ENCODE assay signal across 8 cellular contexts in the genomic region with DNA sequence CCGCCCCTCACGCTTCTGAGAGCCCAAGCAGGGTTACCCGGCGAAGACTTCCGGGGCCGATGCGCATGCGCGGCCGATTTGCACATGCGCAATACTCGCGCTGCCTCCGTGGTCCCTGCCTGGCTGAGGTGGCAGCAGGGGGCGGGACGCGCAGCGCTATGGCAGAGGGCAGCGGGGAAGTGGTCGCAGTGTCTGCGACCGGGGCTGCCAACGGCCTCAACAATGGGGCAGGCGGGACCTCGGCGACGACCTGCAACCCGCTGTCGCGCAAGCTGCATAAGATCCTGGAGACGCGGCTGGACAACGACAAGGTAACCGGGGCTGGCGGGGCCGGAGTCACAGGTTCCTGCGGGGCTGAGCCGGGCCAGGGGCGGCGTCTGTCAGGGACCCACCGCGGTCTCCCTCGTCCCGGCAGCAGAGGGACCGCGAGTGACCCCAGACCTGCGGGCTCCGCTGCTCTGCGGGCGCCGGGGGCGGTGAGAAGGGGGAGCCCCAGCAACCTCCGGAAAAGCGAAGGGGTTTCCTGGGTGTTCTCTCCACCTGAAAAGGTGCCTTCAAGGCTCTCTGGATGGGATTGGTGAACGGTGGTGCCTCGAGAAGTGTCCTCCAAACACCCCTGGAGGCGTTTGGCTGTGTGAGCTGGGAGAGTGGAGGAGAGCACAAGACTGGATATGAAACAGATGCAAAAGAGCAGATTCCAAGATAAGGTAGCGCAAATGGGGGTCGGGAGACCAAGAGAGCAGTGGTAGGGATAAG. TPM values are rescaled to one million over a fixed set of nuclear protein-coding genes. Genes with fewer than 3 reads are reported as not detected.
DNase-seq lines count a peak whose midpoint lies in the region; ATAC-seq and TF ChIP-seq lines count a peak whose summit lies in the region.

A gene (plus strand): TSS at position 94 of the 756 bp plus-strand sequence. CDS start 65 bp downstream, at position 159.

- peak within 1 kb of the TSS; percentile 87 for H3K4me3 ChIP-seq in OCI-LY7 (ENCODE audit: low read depth, low read length, poor library complexity, severe bottlenecking)
- H3K4me3 ChIP-seq in mucosa of rectum (ENCODE audit: low read length in 2 of 2) = peak within 1 kb of the TSS; percentile 96 to 97

- POLR2A ChIA-PET in OCI-LY7 (lab: Charles Lee) = interaction anchor here (0.7 to 1.0 kb wide), 2 partner anchors 8 to 45 kb away, joined by 3 to 5 read pairs; no protein-coding TSS in a partner anchor

- H3K27ac ChIP-seq in OCI-LY7 (ENCODE audit: low read depth, low read length, poor library complexity, severe bottlenecking) (no peak within 1 kb of the TSS), mucosa of rectum (ENCODE audit: low read depth in 2 of 2, low read length in 2 of 2) (peak within 1 kb of the TSS; percentile 52 to 77)

- ATAC-seq in GM21526 (IDR thresholded peaks at IDR 0.05; ENCODE audit: low FRiP score, unreplicated experiment) = peak; percentile 91

- DNase-seq in DMS53 (lab: John Stamatoyannopoulos, UW) (peak; percentile 88), HuH-7 (ENCODE audit: low spot score) (peak; percentile 82), OCI-LY7 (ENCODE audit: low spot score) (peak; percentile 91), activated T-cell treated with anti-CD3 and anti-CD28 coated beads for 4 hours (peak; percentile 97), erythroblast (lab: John Stamatoyannopoulos, UW) (peak; percentile 90 to 94)
- DNase-seq in stimulated activated CD8-positive, alpha-beta memory T cell treated with anti-CD3 and anti-CD28 coated beads, Interleukin-4, amount 100 ng/mL, for 4 hours (ENCODE audit: low read depth in 2 of 2, low spot score in 1 of 2) = peak; percentile 89 to 96

- peak within 1 kb of the TSS; percentile 89 to 90 for H3K9ac ChIP-seq in mucosa of rectum (ENCODE audit: low read depth in 1 of 2, low read length in 2 of 2)

- peaks cover 3% of the 10 kb centered on the region; the same call in 1 of the 2 replicates for H3K36me3 ChIP-seq in OCI-LY7 (ENCODE audit: insufficient read depth, low read length)
- H3K36me3 ChIP-seq in mucosa of rectum (ENCODE audit: control insufficient read depth in 2 of 2, insufficient read depth in 2 of 2, low read length in 2 of 2) = peaks cover 4 to 7% of the 10 kb centered on the region in 2 donors

- intact Hi-C loops in OCI-LY7 (cut with micrococcal nuclease; ENCODE audit: unreplicated experiment) = no loop called here

- no peaks in the 10 kb centered on the region for H3K27me3 ChIP-seq in mucosa of rectum (ENCODE audit: control insufficient read depth in 2 of 2, insufficient read depth in 2 of 2, low read length in 2 of 2)

- H3K9me3 ChIP-seq in OCI-LY7 (ENCODE audit: low read length) (no peaks in the 10 kb centered on the region), mucosa of rectum (ENCODE audit: control insufficient read depth in 2 of 2, low read length in 2 of 2) (no peaks in the 10 kb centered on the region)

- CTCF ChIA-PET in OCI-LY7 (lab: Charles Lee; ENCODE audit: unreplicated experiment) = no interaction called here

- TF ChIP-seq POLR2A in erythroblast (IDR thresholded peaks at IDR 0.05; ENCODE audit: low read length) = peak; percentile 50

- peaks cover 5% of the 10 kb centered on the region; the same call in 1 of the 2 replicates for H3K79me2 ChIP-seq in OCI-LY7 (ENCODE audit: insufficient read depth, low read depth, low read length)

- BruUV-seq in OCI-LY7 (replicated peaks; lab: Mats Ljungman, UMichigan) = no TSS peak

- no peaks in the 10 kb centered on the region for H3K9me2 ChIP-seq in OCI-LY7 (ENCODE audit: insufficient read depth, low read length)

- H2AFZ ChIP-seq in OCI-LY7 (ENCODE audit: low read length) = peak within 1 kb of the TSS; percentile 97

- TF ChIP-seq CTCF in OCI-LY7 (conservative IDR thresholded peaks at IDR 0.05; ENCODE audit: low read length) = peak; percentile 38; the same call in 1 of the 2 replicates

- H3K4me1 ChIP-seq in OCI-LY7 (ENCODE audit: insufficient read depth, low read length, poor library complexity, severe bottlenecking) = peaks cover 13% of the 10 kb centered on the region
- peaks cover 0 to 11% of the 10 kb centered on the region in 2 donors for H3K4me1 ChIP-seq in mucosa of rectum (ENCODE audit: control insufficient read depth in 2 of 2, insufficient read depth in 2 of 2, low read length in 2 of 2)

- no peaks in the 10 kb centered on the region for H4K20me1 ChIP-seq in OCI-LY7 (ENCODE audit: insufficient read depth, low read length)

- peak within 1 kb of the TSS; percentile 85 for H3K4me2 ChIP-seq in OCI-LY7 (ENCODE audit: low read length)

RNA-seq across cellular contexts. Expression of the gene that starts here (rescaled TPM):
- 20.1 and 30.1 TPM in 2 replicates for total RNA-seq in OCI-LY7 (2014; rRNA removed; shearing (Covaris generic))
- total RNA-seq in OCI-LY7 (2022) = 33.2 and 45.9 TPM in 2 replicates
